25 cellular contexts compared by ENCODE assay signal in the genomic region with DNA sequence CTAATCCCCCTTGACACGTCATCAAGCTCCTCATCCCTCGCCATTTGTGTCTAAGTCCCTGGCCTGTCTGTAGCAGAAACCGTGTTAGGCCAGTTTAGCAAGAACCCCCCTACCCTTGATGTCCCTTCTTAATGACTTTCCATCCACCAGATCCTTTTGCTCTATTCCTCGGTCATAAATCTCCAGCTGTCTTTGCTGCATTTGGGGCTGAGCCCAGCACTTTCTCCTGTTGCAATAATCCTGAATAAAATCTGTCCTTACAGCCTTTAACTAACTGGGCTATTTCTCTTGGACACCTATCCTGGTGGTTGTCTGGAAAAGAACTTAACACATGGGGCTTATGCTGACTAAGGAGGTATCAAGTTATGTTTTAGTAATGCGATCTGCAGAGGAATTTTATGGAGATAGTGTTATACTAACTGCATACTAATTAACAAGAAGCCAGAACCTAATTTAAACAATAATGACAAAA.
DNase-seq lines count a peak whose midpoint lies in the region; ATAC-seq, FAIRE-seq and TF ChIP-seq lines count a peak whose summit lies in the region.
"Had no signal": no experiment of that assay in that cellular context is flagged by ENCODE, and none has a peak within 500 bp of the region (broad histone marks: within the 10 kb centered on the region; RNA-seq: fewer than 3 reads in every experiment).

No MANE protein-coding gene starts in this region.

- no peak overlapping the region for H3K4me3 Mint-ChIP-seq in astrocyte (ENCODE audit: unreplicated experiment)
- H3K4me3 Mint-ChIP-seq: activated naive CD8-positive, alpha-beta T cell treated with anti-CD3 and anti-CD28 coated beads for 36 hours; activated T-helper 1 cell treated with anti-CD3 and anti-CD28 coated beads, Interleukin-12 subunit alpha, Interleukin-12 subunit beta, Interleukin-2, Interleukin-4 antibody, amounts not matched to agents 30 ng/mL and 10 ng/mL and 1 ng/mL, durations not matched to agents 14 hours and 24 hours and 36 hours; immature natural killer cell; stimulated activated naive B cell treated with anti-CD40 and anti-IgM and Interleukin-4, amounts not matched to agents 10 μg/mL and 1 μg/mL and 100 μg/mL, for 72 hours had no signal

- peaks cover 3% of the 10 kb centered on the region for H3K36me3 ChIP-seq in astrocyte (ENCODE audit: insufficient read depth, low read length)
- no peaks in the 10 kb centered on the region for H3K36me3 ChIP-seq in lung (ENCODE audit: control insufficient read depth in 2 of 2, insufficient read depth in 2 of 2, low read length in 2 of 2)
- no peaks in the 10 kb centered on the region for H3K36me3 ChIP-seq in thyroid gland
- H3K36me3 ChIP-seq: colonic mucosa had no signal

- 91% methylated on average over 5 of the region's 5 CpGs for WGBS in lung, 2 donors
- WGBS in thyroid gland, 2 donors, result 96 to 98% methylated on average over 5 of the region's 5 CpGs

- H3K9me3 ChIP-seq in astrocyte (ENCODE audit: insufficient read depth, low read depth, low read length) (no peaks in the 10 kb centered on the region), lung (ENCODE audit: control insufficient read depth in 2 of 2, insufficient read depth in 1 of 2, low read length in 1 of 2) (no peaks in the 10 kb centered on the region), thyroid gland (no peaks in the 10 kb centered on the region)
- H3K9me3 ChIP-seq: body of pancreas, colonic mucosa, right lobe of liver had no signal

- no peak overlapping the region for H3K9ac ChIP-seq in astrocyte (ENCODE audit: low read length)

- H2AFZ ChIP-seq in astrocyte (ENCODE audit: low read depth, low read length), result no peak overlapping the region

- H3K4me2 ChIP-seq in astrocyte (ENCODE audit: low read length), result no peak overlapping the region

- no peak for ATAC-seq in lung (ENCODE audit: insufficient read depth, low FRiP score)
- ATAC-seq in GM18873 (IDR thresholded peaks at IDR 0.05; ENCODE audit: low FRiP score, unreplicated experiment), result no peak
- ATAC-seq: stimulated activated naive B cell treated with anti-CD40 and anti-IgM and Interleukin-4, amounts not matched to agents 10 μg/mL and 1 μg/mL and 100 μg/mL, for 72 hours had no signal

- no peak for FAIRE-seq in astrocyte (lab: Jason Lieb, UNC)
- FAIRE-seq: endometrium, HTR-8/SVneo had no signal

- H3K27ac Mint-ChIP-seq in astrocyte (ENCODE audit: unreplicated experiment), result no peak overlapping the region
- H3K27ac Mint-ChIP-seq: activated naive CD8-positive, alpha-beta T cell treated with anti-CD3 and anti-CD28 coated beads for 36 hours; activated T-helper 1 cell treated with anti-CD3 and anti-CD28 coated beads, Interleukin-12 subunit alpha, Interleukin-12 subunit beta, Interleukin-2, Interleukin-4 antibody, amounts not matched to agents 30 ng/mL and 10 ng/mL and 1 ng/mL, durations not matched to agents 14 hours and 24 hours and 36 hours; immature natural killer cell; stimulated activated naive B cell treated with anti-CD40 and anti-IgM and Interleukin-4, amounts not matched to agents 10 μg/mL and 1 μg/mL and 100 μg/mL, for 72 hours had no signal

- TF ChIP-seq POLR2A in thyroid gland (IDR thresholded peaks at IDR 0.05), result no peak

- peaks cover 20% of the 10 kb centered on the region for H4K20me1 ChIP-seq in astrocyte (ENCODE audit: insufficient read depth, low read length)

- H3K4me1 ChIP-seq in astrocyte (ENCODE audit: insufficient read depth, low read length) (peaks cover 5% of the 10 kb centered on the region), lung (ENCODE audit: control insufficient read depth in 2 of 2, insufficient read depth in 2 of 2, low read length in 2 of 2) (peaks cover 5 to 9% of the 10 kb centered on the region in 2 donors), thyroid gland (peaks cover 28 to 42% of the 10 kb centered on the region in 2 donors)
- H3K4me1 ChIP-seq: body of pancreas, colonic mucosa, right lobe of liver had no signal

- H3K79me2 ChIP-seq in astrocyte (ENCODE audit: insufficient read depth, low read length), result no peaks in the 10 kb centered on the region

- TF ChIP-seq CTCF in astrocyte (IDR thresholded peaks at IDR 0.05; ENCODE audit: insufficient read depth, low read depth, low read length) (no peak), lung (IDR thresholded peaks at IDR 0.05; ENCODE audit: control extremely low read depth, extremely low read depth) (no peak), thyroid gland (IDR thresholded peaks at IDR 0.05) (no peak)

- H3K27me3 ChIP-seq in astrocyte (ENCODE audit: insufficient read depth, low read length) (no peaks in the 10 kb centered on the region), lung (ENCODE audit: control insufficient read depth, insufficient read depth) (no peaks in the 10 kb centered on the region), thyroid gland (no peaks in the 10 kb centered on the region)
- H3K27me3 ChIP-seq: body of pancreas, colonic mucosa, right lobe of liver had no signal

- no peak overlapping the region for H3K27ac ChIP-seq in astrocyte (ENCODE audit: low read depth, low read length)
- H3K27ac ChIP-seq in lung (ENCODE audit: low read depth in 1 of 2, low read length in 1 of 2), result peak overlapping the region; percentile 54 to 74
- peak overlapping the region; percentile 53 to 95 (median 58) for H3K27ac ChIP-seq in thyroid gland
- H3K27ac ChIP-seq: 22Rv1, body of pancreas, colonic mucosa, right lobe of liver had no signal

- DNase-seq in DMS 273 (lab: John Stamatoyannopoulos, UW; ENCODE audit: unreplicated experiment), result peak; percentile 27
- DNase-seq in DMS 273 treated with DMSO at 0.1 percent for 48 hours (lab: John Stamatoyannopoulos, UW), result no peak
- peak; percentile 16 for DNase-seq in astrocyte (ENCODE audit: low read depth)
- DNase-seq in lung (ENCODE audit: low spot score), result no peak
- no peak for DNase-seq in thyroid gland
- DNase-seq in NCI-H1105 treated with DMSO at 0.1 percent for 48 hours (lab: John Stamatoyannopoulos, UW), result no peak
- no peak for DNase-seq in COR-L47 (lab: John Stamatoyannopoulos, UW)
- DNase-seq: activated naive CD8-positive, alpha-beta T cell treated with anti-CD3 and anti-CD28 coated beads for 36 hours; Calu3; colonic mucosa; immature natural killer cell; Kasumi-1; naive B cell; NCI-H1092; NCI-H2081; NCI-H510A treated with DMSO at 0.1 percent for 48 hours; stimulated activated naive B cell treated with anti-CD40 and anti-IgM and Interleukin-4, amounts not matched to agents 10 μg/mL and 1 μg/mL and 100 μg/mL, for 72 hours; trophoblast cell had no signal

- H3K4me1 Mint-ChIP-seq in astrocyte (ENCODE audit: low read depth, unreplicated experiment), result peaks cover 13% of the 10 kb centered on the region
- H3K4me1 Mint-ChIP-seq: activated naive CD8-positive, alpha-beta T cell treated with anti-CD3 and anti-CD28 coated beads for 36 hours; immature natural killer cell; stimulated activated naive B cell treated with anti-CD40 and anti-IgM and Interleukin-4, amounts not matched to agents 10 μg/mL and 1 μg/mL and 100 μg/mL, for 72 hours had no signal

- H3K4me3 ChIP-seq in astrocyte (ENCODE audit: insufficient read depth, low read depth, low read length) (no peak overlapping the region), lung (no peak overlapping the region), thyroid gland (replicated peaks in 1 of 3) (no peak overlapping the region)
- H3K4me3 ChIP-seq: body of pancreas, colonic mucosa, right lobe of liver had no signal

- intact Hi-C loops in thyroid gland (cut with DNase I), result no loop called here

- H3K27me3 Mint-ChIP-seq in astrocyte (ENCODE audit: low read depth, unreplicated experiment), result no peaks in the 10 kb centered on the region
- H3K27me3 Mint-ChIP-seq: activated naive CD8-positive, alpha-beta T cell treated with anti-CD3 and anti-CD28 coated beads for 36 hours; naive B cell; stimulated activated naive B cell treated with anti-CD40 and anti-IgM and Interleukin-4, amounts not matched to agents 10 μg/mL and 1 μg/mL and 100 μg/mL, for 72 hours had no signal

- peaks cover 19% of the 10 kb centered on the region for H3K36me3 Mint-ChIP-seq in astrocyte (ENCODE audit: low read depth, unreplicated experiment)
- H3K36me3 Mint-ChIP-seq: activated naive CD8-positive, alpha-beta T cell treated with anti-CD3 and anti-CD28 coated beads for 36 hours; immature natural killer cell had no signal

- no peaks in the 10 kb centered on the region for H3K9me3 Mint-ChIP-seq in astrocyte (ENCODE audit: unreplicated experiment)
- H3K9me3 Mint-ChIP-seq: activated naive CD8-positive, alpha-beta T cell treated with anti-CD3 and anti-CD28 coated beads for 36 hours; activated T-helper 1 cell treated with anti-CD3 and anti-CD28 coated beads, Interleukin-12 subunit alpha, Interleukin-12 subunit beta, Interleukin-2, Interleukin-4 antibody, amounts not matched to agents 30 ng/mL and 10 ng/mL and 1 ng/mL, durations not matched to agents 14 hours and 24 hours and 36 hours; immature natural killer cell had no signal

Comparison
In these comparisons a context has a peak if more than half of its experiments do, and no peak if none do; other contexts are left out.
1. DNase-seq: peak in DMS 273 (single experiment) and astrocyte (single experiment); none in DMS 273 treated with DMSO at 0.1 percent for 48 hours (single experiment), lung (single experiment), thyroid gland (0 of 2), NCI-H1105 treated with DMSO at 0.1 percent for 48 hours (single experiment) and COR-L47 (single experiment).